In the genomic region with DNA sequence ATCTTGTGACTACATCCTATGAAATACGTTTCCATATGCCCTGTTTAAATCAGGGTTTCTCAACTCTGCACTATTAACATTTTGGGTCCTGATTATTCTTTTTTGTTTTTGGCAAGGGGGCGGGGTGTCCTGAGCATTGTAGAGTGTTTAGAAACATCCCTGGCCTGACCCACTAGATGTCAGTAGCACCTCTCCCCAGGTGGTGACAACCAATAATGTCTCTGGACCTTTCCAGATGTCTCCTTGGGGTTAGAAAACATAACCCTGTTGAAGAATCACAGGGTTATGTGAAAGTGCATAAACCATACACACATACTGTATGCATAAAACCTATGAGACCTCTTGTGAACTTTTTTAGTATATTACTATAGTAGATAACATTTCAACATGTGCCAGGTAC, we compare ENCODE assay signal across 10 cellular contexts. TPM values are rescaled to one million over a fixed set of nuclear protein-coding genes. Genes with fewer than 3 reads are reported as not detected.
DNase-seq lines count a peak whose midpoint lies in the region; ATAC-seq, FAIRE-seq and TF ChIP-seq lines count a peak whose summit lies in the region.
"Had no signal": no experiment of that assay in that cellular context is flagged by ENCODE, and none has a peak within 500 bp of the region (broad histone marks: within the 10 kb centered on the region; RNA-seq: fewer than 3 reads in every experiment).

No MANE protein-coding gene starts in this region.

- POLR2A ChIA-PET in SK-N-SH (lab: Yijun Ruan, JAX): no interaction called here

- H3K9me3 ChIP-seq in SK-N-SH (no peaks in the 10 kb centered on the region), gastrocnemius medialis (no peaks in the 10 kb centered on the region)

- no peak for ATAC-seq in SK-N-SH treated with all-trans-retinoic acid at 6 μM for 48 hours
- ATAC-seq in gastrocnemius medialis: no peak
- no peak for ATAC-seq in HG02588 (IDR thresholded peaks at IDR 0.05; ENCODE audit: unreplicated experiment)

- TF ChIP-seq POLR2A in NB4 (IDR thresholded peaks at IDR 0.05; ENCODE audit: extremely low read depth, insufficient read length) (no peak), gastrocnemius medialis (IDR thresholded peaks at IDR 0.05) (no peak)

- no peaks in the 10 kb centered on the region for H3K9me2 ChIP-seq in SK-N-SH

- TF ChIP-seq CTCF in SK-N-SH (IDR thresholded peaks at IDR 0.05): peak; percentile 22; the same call in 1 of the 2 replicates
- TF ChIP-seq CTCF in NB4 (IDR thresholded peaks at IDR 0.05; ENCODE audit: low read depth, low read length): peak; percentile 38
- TF ChIP-seq CTCF in gastrocnemius medialis (IDR thresholded peaks at IDR 0.05 in 4 of 5, conservative IDR thresholded peaks at IDR 0.05 in 1 of 5): no peak
- no peak for TF ChIP-seq CTCF in D721Med (IDR thresholded peaks at IDR 0.05; ENCODE audit: insufficient read depth, missing control alignments)

- CTCF ChIA-PET in SK-N-SH (lab: Yijun Ruan, JAX): interaction anchor here (0.5 to 0.8 kb wide), 2 partner anchors 14 to 119 kb away, joined by 3 to 4 read pairs; no protein-coding TSS in a partner anchor

- H3K36me3 ChIP-seq in SK-N-SH (replicated peaks in 1 of 2; ENCODE audit: control insufficient read depth in 1 of 2, insufficient read depth in 2 of 2, low read length in 1 of 2) (peaks cover 5 to 6% of the 10 kb centered on the region in 2 experiments), gastrocnemius medialis (peaks cover 0 to 8% of the 10 kb centered on the region in 2 donors)

- H3K4me2 ChIP-seq in SK-N-SH: peak overlapping the region; percentile 84; the same call in 1 of the 2 replicates

- no peaks in the 10 kb centered on the region for H3F3A ChIP-seq in SK-N-SH (replicated peaks; ENCODE audit: insufficient read depth)

- TF ChIP-seq RAD21 in SK-N-SH (IDR thresholded peaks at IDR 0.05; ENCODE audit: low read length): peak; percentile 21; the same call in 1 of the 2 replicates

- H2AFZ ChIP-seq in SK-N-SH (ENCODE audit: low read depth): no peak overlapping the region

- TF ChIP-seq EP300 in SK-N-SH (IDR thresholded peaks at IDR 0.05; ENCODE audit: borderline replicate concordance in 1 of 2, low read depth in 1 of 2, low read length in 1 of 2): no peak

- H3K27me3 ChIP-seq in SK-N-SH (ENCODE audit: insufficient read depth) (no peaks in the 10 kb centered on the region), gastrocnemius medialis (no peaks in the 10 kb centered on the region)

- WGBS in SK-N-SH (ENCODE audit: low lambda C conversion rate): 53% methylated on average over 2 of the region's 2 CpGs

- H3K9ac ChIP-seq in SK-N-SH: no peak overlapping the region

- H4K20me1 ChIP-seq in SK-N-SH (ENCODE audit: insufficient read depth): 0 out of 2 replicates have a peak, but pooled peaks cover 3% of the 10 kb centered on the region

- H3K79me2 ChIP-seq in SK-N-SH (ENCODE audit: insufficient read depth): peaks cover 67% of the 10 kb centered on the region

- peak overlapping the region in 1 of 2 experiments; percentile 100; a peak in 2 of 4 replicates for H3K4me3 ChIP-seq in SK-N-SH (ENCODE audit: low read depth in 2 of 2, low read length in 1 of 2)
- H3K4me3 ChIP-seq in NB4 (ENCODE audit: low read depth, low read length): peak overlapping the region; percentile 96
- peak overlapping the region in 3 of 4 donors; percentile 75 to 91 (median 89) for H3K4me3 ChIP-seq in gastrocnemius medialis

- DNase-seq in SK-N-SH (peak; percentile 27), NB4 (ENCODE audit: low read depth) (peak; percentile 60), dermis blood vessel endothelial cell (peak; percentile 27), gastrocnemius medialis (no peak), D721Med (ENCODE audit: insufficient read length, low spot score) (no peak), nucleus accumbens (lab: John Stamatoyannopoulos, UW) (no peak)
- DNase-seq: substantia nigra had no signal

- FAIRE-seq in D721Med (lab: Jason Lieb, UNC): no peak
- FAIRE-seq: islet of Langerhans had no signal

- H3K27ac ChIP-seq in SK-N-SH (ENCODE audit: low read depth in 2 of 2, low read length in 1 of 2) (no peak overlapping the region), gastrocnemius medialis (peak overlapping the region in 1 of 4 donors; percentile 95)

- intact Hi-C loops in gastrocnemius medialis (cut with DNase I; ENCODE audit: low total_unique reads): loop anchor here (5.0 kb wide), 2 partner anchors 90 to 280 kb away; a partner anchor contains a TSS

- H3K4me1 ChIP-seq in SK-N-SH (ENCODE audit: control insufficient read depth in 1 of 2, insufficient read depth in 2 of 2, low read depth in 1 of 2, low read length in 1 of 2): peaks cover 6 to 16% of the 10 kb centered on the region in 2 experiments; a peak in 2 of 4 replicates
- H3K4me1 ChIP-seq in gastrocnemius medialis: peaks cover 26% of the 10 kb centered on the region in 2 donors

- in situ Hi-C loops in gastrocnemius medialis (cut with MboI; ENCODE audit: low sequenced_read_pairs in 4 of 4): loop anchor here in 1 of 4 donors (25.0 kb wide), 1 partner anchor 300 kb away; no protein-coding TSS in a partner anchor

TF ChIP-seq in SK-N-SH, 30 proteins besides CTCF, POLR2A, EP300 and RAD21:
- no peak for TF ChIP-seq FOXJ3 (CRISPR knock-in tag; IDR thresholded peaks at IDR 0.05)
- TF ChIP-seq, protein P1, sequence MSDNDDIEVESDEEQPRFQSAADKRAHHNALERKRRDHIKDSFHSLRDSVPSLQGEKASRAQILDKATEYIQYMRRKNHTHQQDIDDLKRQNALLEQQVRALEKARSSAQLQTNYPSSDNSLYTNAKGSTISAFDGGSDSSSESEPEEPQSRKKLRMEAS (IDR thresholded peaks at IDR 0.05; ENCODE audit: low read depth): no peak
- no peak for TF ChIP-seq YY1 (IDR thresholded peaks at IDR 0.05; ENCODE audit: low read depth)
- TF ChIP-seq EZH2phosphoT487 (IDR thresholded peaks at IDR 0.05; ENCODE audit: borderline replicate concordance, low read depth): no peak
- TF ChIP-seq, protein P2, sequence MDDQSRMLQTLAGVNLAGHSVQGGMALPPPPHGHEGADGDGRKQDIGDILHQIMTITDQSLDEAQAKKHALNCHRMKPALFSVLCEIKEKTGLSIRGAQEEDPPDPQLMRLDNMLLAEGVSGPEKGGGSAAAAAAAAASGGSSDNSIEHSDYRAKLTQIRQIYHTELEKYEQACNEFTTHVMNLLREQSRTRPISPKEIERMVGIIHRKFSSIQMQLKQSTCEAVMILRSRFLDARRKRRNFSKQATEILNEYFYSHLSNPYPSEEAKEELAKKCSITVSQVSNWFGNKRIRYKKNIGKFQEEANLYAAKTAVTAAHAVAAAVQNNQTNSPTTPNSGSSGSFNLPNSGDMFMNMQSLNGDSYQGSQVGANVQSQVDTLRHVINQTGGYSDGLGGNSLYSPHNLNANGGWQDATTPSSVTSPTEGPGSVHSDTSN (IDR thresholded peaks at IDR 0.05): no peak
- no peak for TF ChIP-seq NFIC (IDR thresholded peaks at IDR 0.05; ENCODE audit: borderline replicate concordance)

TF ChIP-seq in SK-N-SH treated with all-trans-retinoic acid at 6 μM for 48 hours, 23 proteins besides CTCF, POLR2A, EP300 and RAD21 (continues in another document):
- TF ChIP-seq GLIS3 (CRISPR knock-in tag; IDR thresholded peaks at IDR 0.05): no peak
- no peak for TF ChIP-seq TCF4 (CRISPR knock-in tag; IDR thresholded peaks at IDR 0.05; ENCODE audit: borderline replicate concordance)
- no peak for TF ChIP-seq SNAI2 (CRISPR knock-in tag; IDR thresholded peaks at IDR 0.05)
- TF ChIP-seq ESRRG (CRISPR knock-in tag; IDR thresholded peaks at IDR 0.05): no peak
- TF ChIP-seq CSDC2 (CRISPR knock-in tag; IDR thresholded peaks at IDR 0.05): no peak
- TF ChIP-seq ZNF565 (CRISPR knock-in tag; conservative IDR thresholded peaks at IDR 0.05; ENCODE audit: low read depth): no peak
- TF ChIP-seq ZNF8 (CRISPR knock-in tag; IDR thresholded peaks at IDR 0.05): no peak
- TF ChIP-seq, protein P3, sequence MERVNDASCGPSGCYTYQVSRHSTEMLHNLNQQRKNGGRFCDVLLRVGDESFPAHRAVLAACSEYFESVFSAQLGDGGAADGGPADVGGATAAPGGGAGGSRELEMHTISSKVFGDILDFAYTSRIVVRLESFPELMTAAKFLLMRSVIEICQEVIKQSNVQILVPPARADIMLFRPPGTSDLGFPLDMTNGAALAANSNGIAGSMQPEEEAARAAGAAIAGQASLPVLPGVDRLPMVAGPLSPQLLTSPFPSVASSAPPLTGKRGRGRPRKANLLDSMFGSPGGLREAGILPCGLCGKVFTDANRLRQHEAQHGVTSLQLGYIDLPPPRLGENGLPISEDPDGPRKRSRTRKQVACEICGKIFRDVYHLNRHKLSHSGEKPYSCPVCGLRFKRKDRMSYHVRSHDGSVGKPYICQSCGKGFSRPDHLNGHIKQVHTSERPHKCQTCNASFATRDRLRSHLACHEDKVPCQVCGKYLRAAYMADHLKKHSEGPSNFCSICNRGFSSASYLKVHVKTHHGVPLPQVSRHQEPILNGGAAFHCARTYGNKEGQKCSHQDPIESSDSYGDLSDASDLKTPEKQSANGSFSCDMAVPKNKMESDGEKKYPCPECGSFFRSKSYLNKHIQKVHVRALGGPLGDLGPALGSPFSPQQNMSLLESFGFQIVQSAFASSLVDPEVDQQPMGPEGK (CRISPR knock-in tag; IDR thresholded peaks at IDR 0.05; ENCODE audit: borderline replicate concordance): no peak
- TF ChIP-seq BACH2 (CRISPR knock-in tag; IDR thresholded peaks at IDR 0.05; ENCODE audit: borderline replicate concordance): no peak
- no peak for TF ChIP-seq ZC3H10 (CRISPR knock-in tag; IDR thresholded peaks at IDR 0.05)
- no peak for TF ChIP-seq ARNTL (CRISPR knock-in tag; IDR thresholded peaks at IDR 0.05; ENCODE audit: borderline replicate concordance, low read depth)
- TF ChIP-seq ISL1 (CRISPR knock-in tag; IDR thresholded peaks at IDR 0.05): no peak

RNA-seq across cellular contexts. Expression of a gene that starts 1.4 kb away (rescaled TPM):
- polyA plus RNA-seq in SK-N-SH (2012; rRNA removed): 24.6 and 29.0 TPM in 2 replicates
- polyA plus RNA-seq in SK-N-SH (2012; cell fraction: cytosol; rRNA removed): 9.5 and 13.2 TPM in 2 replicates
- 112 and 115 TPM in 2 replicates for polyA plus RNA-seq in SK-N-SH (2012; cell fraction: nucleus; rRNA removed)
- 8.0 and 8.7 TPM in 2 replicates for total RNA-seq in dermis blood vessel endothelial cell
- 10 to 100 TPM in 3 of 4 donors, 1 to 10 TPM in 1; 8.3 to 12.6 (median 11.7) TPM for total RNA-seq in gastrocnemius medialis

RNA-seq across cellular contexts. Expression of a gene that starts 1.5 kb away (rescaled TPM):
- polyA plus RNA-seq in SK-N-SH (2012; rRNA removed): 11.4 and 11.7 TPM in 2 replicates
- polyA plus RNA-seq in SK-N-SH (2012; cell fraction: cytosol; rRNA removed): 13.8 and 14.4 TPM in 2 replicates
- polyA plus RNA-seq in SK-N-SH (2012; cell fraction: nucleus; rRNA removed): 10.4 and 12.4 TPM in 2 replicates
- 20.6 and 25.5 TPM in 2 replicates for total RNA-seq in dermis blood vessel endothelial cell
- 10 to 100 TPM; 25.2 to 38.5 (median 29.2) TPM for total RNA-seq in gastrocnemius medialis

Comparison
In these comparisons a context has a peak if more than half of its experiments do, and no peak if none do; other contexts are left out.
1. DNase-seq: peak in SK-N-SH (single experiment), NB4 (single experiment) and dermis blood vessel endothelial cell (single experiment); none in gastrocnemius medialis (0 of 2), D721Med (single experiment) and nucleus accumbens (0 of 56).
2. CTCF ChIP-seq: peak in SK-N-SH (single experiment) and NB4 (single experiment); none in gastrocnemius medialis (0 of 5) and D721Med (single experiment).